In the genomic region with DNA sequence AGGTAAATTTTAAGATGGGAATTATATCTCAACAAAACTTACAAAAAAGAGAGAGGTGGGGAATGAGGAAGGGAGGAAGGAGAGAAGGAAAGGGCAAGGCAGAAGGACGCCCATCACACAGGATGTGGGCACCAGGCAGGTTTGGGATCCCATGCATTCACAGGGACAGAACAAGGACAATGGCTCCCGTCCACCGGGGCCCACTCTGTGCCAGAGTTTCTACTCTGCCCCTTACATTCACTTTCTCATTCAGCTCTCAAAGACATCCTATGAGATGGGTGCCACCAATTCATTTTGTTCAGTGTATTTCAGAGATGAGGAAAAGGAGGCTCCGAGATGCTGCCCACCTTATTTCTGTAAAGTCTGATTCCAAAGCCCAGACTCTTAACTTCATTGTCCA, we compare ENCODE assay signal across 24 cellular contexts. TPM values are rescaled to one million over a fixed set of nuclear protein-coding genes. Genes with fewer than 3 reads are reported as not detected.
A peak's percentile ranks its signal among the peaks of the same experiment; 100 is the strongest.
DNase-seq lines count a peak whose midpoint lies in the region; ATAC-seq, FAIRE-seq and TF ChIP-seq lines count a peak whose summit lies in the region.
"Had no signal": no experiment of that assay in that cellular context is flagged by ENCODE, and none has a peak within 500 bp of the region (broad histone marks: within the 10 kb centered on the region; RNA-seq: fewer than 3 reads in every experiment).

No MANE protein-coding gene starts in this region.

- FAIRE-seq in HepG2 (lab: Jason Lieb, UNC) = no peak
- FAIRE-seq: A549, D721Med, GM12891, H54 had no signal

- dilution Hi-C loops in IMR-90 (cut with HindIII; ENCODE audit: low sequenced_read_pairs, unreplicated experiment) = no loop called here

- no peak overlapping the region for H2BK5ac ChIP-seq in IMR-90 (ENCODE audit: low read depth, low read length, poor library complexity, severe bottlenecking)

- WGBS in HepG2 (ENCODE audit: low lambda C conversion rate) = 35% methylated on average over 4 of the region's 4 CpGs
- WGBS in right lobe of liver (ENCODE audit: insufficient coverage, low coverage, low lambda C conversion rate, missing lambda C conversion rate) = 100% methylated on average over 1 of the region's 4 CpGs
- no CpG with 5 or more reads among the region's 4 CpGs for WGBS in IMR-90 (ENCODE audit: extremely low coverage in 2 of 2, insufficient read length in 1 of 2), 2 experiments
- 90 to 100% methylated on average over 3 to 4 of the region's 4 CpGs for WGBS in gastroesophageal sphincter (ENCODE audit: low coverage in 1 of 2), 2 donors

- no peak overlapping the region for H3K4me3 ChIP-seq in HepG2 (replicated peaks in 1 of 3; ENCODE audit: insufficient read depth in 1 of 3, low read depth in 2 of 3, low read length in 3 of 3)
- no peak overlapping the region for H3K4me3 ChIP-seq in right lobe of liver
- no peak overlapping the region for H3K4me3 ChIP-seq in IMR-90 (ENCODE audit: insufficient read depth, low read depth, low read length)
- H3K4me3 ChIP-seq in gastroesophageal sphincter = no peak overlapping the region
- H3K4me3 ChIP-seq in PC-3 (ENCODE audit: low read length) = no peak overlapping the region
- H3K4me3 ChIP-seq: A549; BLaER1 treated with 17β-estradiol and CSF1 and Interleukin-3, amounts not matched to agents 10 nM and 100 nM had no signal

- H3K56ac ChIP-seq in IMR-90 (ENCODE audit: extremely low read depth, insufficient read depth, low read length) = no peak overlapping the region

- CTCF ChIA-PET in HepG2 (lab: Yijun Ruan, JAX; ENCODE audit: low intra/inter-chr PET ratio, low total read pairs) (no interaction called here), IMR-90 (lab: Yijun Ruan, JAX) (no interaction called here), PC-3 (lab: Charles Lee) (no interaction called here)

- H3K18ac ChIP-seq in IMR-90 (ENCODE audit: low read depth, low read length) = no peak overlapping the region

- H4K20me1 ChIP-seq in HepG2 (ENCODE audit: insufficient read depth, low read length) (no peaks in the 10 kb centered on the region), IMR-90 (ENCODE audit: insufficient read depth, low read length) (no peaks in the 10 kb centered on the region), PC-3 (ENCODE audit: low read length) (no peaks in the 10 kb centered on the region)
- H4K20me1 ChIP-seq: BLaER1 treated with 17β-estradiol and CSF1 and Interleukin-3, amounts not matched to agents 10 nM and 100 nM had no signal

- ATAC-seq in HepG2 (no peak), right lobe of liver (no peak), IMR-90 (ENCODE audit: low read depth) (no peak), gastroesophageal sphincter (no peak), PC-3 (no peak)
- ATAC-seq: A549, HCT116 had no signal

- no peak overlapping the region for H3K14ac ChIP-seq in IMR-90 (replicated peaks; ENCODE audit: low read depth, low read length)

- H2AFZ ChIP-seq in HepG2 (ENCODE audit: low read length) (no peak overlapping the region), IMR-90 (replicated peaks; ENCODE audit: low read length, poor library complexity) (no peak overlapping the region), PC-3 (ENCODE audit: low read length) (no peak overlapping the region)

- H3K4me2 ChIP-seq in HepG2 (ENCODE audit: low read depth, low read length) (no peak overlapping the region), IMR-90 (ENCODE audit: low read depth, low read length) (no peak overlapping the region), PC-3 (ENCODE audit: low read length) (no peak overlapping the region)
- H3K4me2 ChIP-seq: A549 had no signal

- no peak overlapping the region for H4K91ac ChIP-seq in IMR-90 (ENCODE audit: insufficient read depth, low read depth, low read length)

- TF ChIP-seq POLR2A in HepG2 (IDR thresholded peaks at IDR 0.05; ENCODE audit: insufficient read depth in 1 of 2, low read depth in 2 of 2, low read length in 2 of 2) (no peak), right lobe of liver (IDR thresholded peaks at IDR 0.05) (no peak), IMR-90 (IDR thresholded peaks at IDR 0.05; ENCODE audit: low read depth, low read length) (no peak), gastroesophageal sphincter (IDR thresholded peaks at IDR 0.05) (no peak)

- no peaks in the 10 kb centered on the region for H3K9me2 ChIP-seq in PC-3 (replicated peaks; ENCODE audit: low read length)

- no peak overlapping the region for H2BK15ac ChIP-seq in IMR-90 (ENCODE audit: low read depth, low read length)

- H4K8ac ChIP-seq in IMR-90 (ENCODE audit: low read depth in 2 of 2, low read length in 2 of 2) = no peak overlapping the region

- in situ Hi-C loops in HepG2 (cut with HindIII; ENCODE audit: extremely low pct_ligation_motif_present, low pct_unique_long_range_greater_than_20kb) = no loop called here
- in situ Hi-C loops in IMR-90 (cut with MboI; ENCODE audit: low sequenced_read_pairs) = no loop called here

- no TSS peak for BruUV-seq in HepG2 (replicated peaks; lab: Mats Ljungman, UMichigan)
- BruUV-seq in IMR-90 (replicated peaks; lab: Mats Ljungman, UMichigan) = no TSS peak
- no TSS peak for BruUV-seq in PC-3 (replicated peaks; lab: Mats Ljungman, UMichigan)

- no peaks in the 10 kb centered on the region for H3K79me1 ChIP-seq in IMR-90 (ENCODE audit: low read depth in 1 of 2, low read length in 2 of 2)

- DNase-seq in HepG2 (ENCODE audit: low spot score) (no peak), right lobe of liver (no peak), IMR-90 (no peak), ureter (ENCODE audit: low spot score) (peak; percentile 26), PC-3 (no peak)
- DNase-seq: 8988T; ACHN; AML-193; BE2C; CD4-positive, alpha-beta T cell; CD8-positive, alpha-beta memory T cell; DMS 273 treated with DMSO at 0.1 percent for 48 hours; DMS79; EL; GDM1; GOT3 had no signal

- no peak overlapping the region for H2BK20ac ChIP-seq in IMR-90 (ENCODE audit: low read depth, low read length)

- H4K5ac ChIP-seq in IMR-90 (ENCODE audit: low read depth, low read length) = no peak overlapping the region

- H3K4ac ChIP-seq in IMR-90 (ENCODE audit: low read depth, low read length) = no peak overlapping the region

- no peak overlapping the region for H2AK5ac ChIP-seq in IMR-90 (ENCODE audit: low read depth, low read length)

- no peak for TF ChIP-seq EP300 in HepG2 (IDR thresholded peaks at IDR 0.05; ENCODE audit: low read depth in 2 of 2, low read length in 2 of 2)
- no peak for TF ChIP-seq EP300 in HepG2 (CRISPR knock-in tag; IDR thresholded peaks at IDR 0.05; ENCODE audit: borderline replicate concordance)
- TF ChIP-seq EP300 in gastroesophageal sphincter (IDR thresholded peaks at IDR 0.05) = no peak

- TF ChIP-seq RAD21 in HepG2 (CRISPR knock-in tag; IDR thresholded peaks at IDR 0.05) (no peak), IMR-90 (IDR thresholded peaks at IDR 0.05; ENCODE audit: low read length) (no peak)

- POLR2A ChIA-PET in HepG2 (lab: Yijun Ruan, JAX) (no interaction called here), IMR-90 (lab: Charles Lee; ENCODE audit: unreplicated experiment) (no interaction called here), PC-3 (lab: Charles Lee; ENCODE audit: unreplicated experiment) (no interaction called here)

- peak overlapping the region; percentile 13 for H2AK9ac ChIP-seq in IMR-90 (replicated peaks; ENCODE audit: low read depth, low read length, poor library complexity)

- no peaks in the 10 kb centered on the region for H3F3A ChIP-seq in PC-3 (ENCODE audit: low read length, unreplicated experiment)

- H3K9me3 ChIP-seq in HepG2 (ENCODE audit: low read length) (no peaks in the 10 kb centered on the region), right lobe of liver (no peaks in the 10 kb centered on the region), IMR-90 (ENCODE audit: control insufficient read depth, insufficient read depth, low read length) (no peaks in the 10 kb centered on the region), gastroesophageal sphincter (no peaks in the 10 kb centered on the region), PC-3 (ENCODE audit: low read length) (no peaks in the 10 kb centered on the region)
- H3K9me3 ChIP-seq: A549, BE2C had no signal

- H3K79me2 ChIP-seq in HepG2 (ENCODE audit: insufficient read depth, low read length) (no peaks in the 10 kb centered on the region), PC-3 (ENCODE audit: low read length) (no peaks in the 10 kb centered on the region)

- H3K4me1 ChIP-seq in HepG2 (ENCODE audit: insufficient read depth, low read length) = peaks cover 13% of the 10 kb centered on the region
- H3K4me1 ChIP-seq in right lobe of liver = no peaks in the 10 kb centered on the region
- no peaks in the 10 kb centered on the region for H3K4me1 ChIP-seq in IMR-90 (ENCODE audit: control insufficient read depth, insufficient read depth, low read length)
- peaks cover 0 to 12% (median 0%) of the 10 kb centered on the region in 3 donors for H3K4me1 ChIP-seq in gastroesophageal sphincter
- no peaks in the 10 kb centered on the region for H3K4me1 ChIP-seq in PC-3 (ENCODE audit: insufficient read depth, low read length)
- H3K4me1 ChIP-seq: A549, BE2C had no signal

- H2BK120ac ChIP-seq in IMR-90 (ENCODE audit: low read depth, low read length) = no peak overlapping the region

- intact Hi-C loops in HepG2 (cut with micrococcal nuclease; ENCODE audit: unreplicated experiment) = no loop called here
- intact Hi-C loops in right lobe of liver (cut with DNase I) = no loop called here
- intact Hi-C loops in IMR-90 (cut with micrococcal nuclease) = no loop called here
- intact Hi-C loops in PC-3 (cut with micrococcal nuclease) = no loop called here

- H3K27me3 ChIP-seq in HepG2 (ENCODE audit: control insufficient read depth in 1 of 2, insufficient read depth in 2 of 2, low read length in 2 of 2) (peaks cover 6 to 29% of the 10 kb centered on the region in 2 experiments; a peak in 4 of 5 replicates), right lobe of liver (no peaks in the 10 kb centered on the region), IMR-90 (ENCODE audit: control insufficient read depth, insufficient read depth, low read length) (peaks cover 5% of the 10 kb centered on the region; the same call in 1 of the 2 replicates), gastroesophageal sphincter (peaks cover 23% of the 10 kb centered on the region), PC-3 (ENCODE audit: low read length) (no peaks in the 10 kb centered on the region)
- H3K27me3 ChIP-seq: BE2C; BLaER1 treated with 17β-estradiol and CSF1 and Interleukin-3, amounts not matched to agents 10 nM and 100 nM had no signal

- H3K9ac ChIP-seq in HepG2 (ENCODE audit: insufficient read depth, low read depth, low read length) = no peak overlapping the region
- H3K9ac ChIP-seq in IMR-90 (ENCODE audit: low read depth, low read length) = no peak overlapping the region
- H3K9ac ChIP-seq in PC-3 (ENCODE audit: low read length) = no peak overlapping the region
- H3K9ac ChIP-seq: BLaER1 treated with 17β-estradiol and CSF1 and Interleukin-3, amounts not matched to agents 10 nM and 100 nM had no signal

- no peaks in the 10 kb centered on the region for H3K9me1 ChIP-seq in IMR-90 (ENCODE audit: insufficient read depth, low read length)

- no peak overlapping the region for H3K23ac ChIP-seq in IMR-90 (ENCODE audit: low read depth, low read length)

- no peak overlapping the region for H3K27ac ChIP-seq in HepG2 (ENCODE audit: extremely low read length, insufficient read depth, low read length)
- no peak overlapping the region for H3K27ac ChIP-seq in right lobe of liver
- H3K27ac ChIP-seq in IMR-90 (ENCODE audit: insufficient read depth, low read length) = no peak overlapping the region
- H3K27ac ChIP-seq in gastroesophageal sphincter = no peak overlapping the region
- H3K27ac ChIP-seq in PC-3 (ENCODE audit: low read length) = no peak overlapping the region
- H3K27ac ChIP-seq: A549; BLaER1 treated with 17β-estradiol and CSF1 and Interleukin-3, amounts not matched to agents 10 nM and 100 nM had no signal

- TF ChIP-seq CTCF in HepG2 (CRISPR knock-in tag; IDR thresholded peaks at IDR 0.05) = no peak
- no peak for TF ChIP-seq CTCF in right lobe of liver (IDR thresholded peaks at IDR 0.05)
- no peak for TF ChIP-seq CTCF in IMR-90 (conservative IDR thresholded peaks at IDR 0.05; ENCODE audit: low read depth, low read length)
- no peak for TF ChIP-seq CTCF in gastroesophageal sphincter (IDR thresholded peaks at IDR 0.05)
- no peak for TF ChIP-seq CTCF in PC-3 (conservative IDR thresholded peaks at IDR 0.05; ENCODE audit: low read depth, low read length)

- H3K36me3 ChIP-seq in HepG2 (replicated peaks in 1 of 2; ENCODE audit: control insufficient read depth in 1 of 2, insufficient read depth in 2 of 2, low read length in 2 of 2) (no peaks in the 10 kb centered on the region), right lobe of liver (no peaks in the 10 kb centered on the region), IMR-90 (ENCODE audit: control insufficient read depth, insufficient read depth, low read length) (no peaks in the 10 kb centered on the region), gastroesophageal sphincter (no peaks in the 10 kb centered on the region), PC-3 (ENCODE audit: low read depth, low read length) (no peaks in the 10 kb centered on the region)
- H3K36me3 ChIP-seq: BE2C; BLaER1 treated with 17β-estradiol and CSF1 and Interleukin-3, amounts not matched to agents 10 nM and 100 nM had no signal

RNA-seq across cellular contexts. Expression of a gene that starts 7.4 kb away (rescaled TPM):
- total RNA-seq in HepG2 (2016; rRNA removed; fragmentation: Illumina TruSeq; extraction: Trizol) (not detected in 2 replicates), right lobe of liver (not detected), IMR-90 (2012; rRNA removed) (not detected in 2 replicates), ureter (not detected), gastroesophageal sphincter (not detected), PC-3 (2014; rRNA removed) (not detected in 2 replicates)
- total RNA-seq in HepG2 (2016; cell fraction: cytosol; rRNA removed; fragmentation: Illumina TruSeq; extraction: Trizol; ENCODE audit: low read depth) = not detected in 2 replicates
- not detected in 2 replicates for total RNA-seq in HepG2 (2016; cell fraction: insoluble cytoplasmic fraction; rRNA removed; fragmentation: Illumina TruSeq; extraction: Trizol)
- total RNA-seq in HepG2 (2016; cell fraction: membrane; rRNA removed; fragmentation: Illumina TruSeq; extraction: Trizol) = not detected in 2 replicates
- total RNA-seq in HepG2 (2016; cell fraction: nucleus; rRNA removed; fragmentation: Illumina TruSeq; extraction: Trizol) = not detected in 2 replicates
- polyA plus RNA-seq in HepG2 (2011; rRNA removed) (not detected in 2 replicates), IMR-90 (2012; rRNA removed) (not detected in 2 replicates)
- polyA plus RNA-seq in HepG2 (2011; cell fraction: cytosol; rRNA removed) = not detected in 2 replicates
- not detected in 2 replicates for polyA plus RNA-seq in HepG2 (2011; cell fraction: nucleus; rRNA removed)
- polyA plus RNA-seq in HepG2 (2012) = not detected in 2 replicates
- not detected in 2 replicates for polyA plus RNA-seq in HepG2 (2016; cell fraction: cytosol; fragmentation: Illumina TruSeq; extraction: Trizol; ENCODE audit: low read depth)
- polyA plus RNA-seq in HepG2 (2016; cell fraction: insoluble cytoplasmic fraction; fragmentation: Illumina TruSeq; extraction: Trizol; ENCODE audit: low read depth) = not detected in 2 replicates
- not detected in 2 replicates for polyA plus RNA-seq in HepG2 (2016; cell fraction: membrane; fragmentation: Illumina TruSeq; extraction: Trizol; ENCODE audit: low read depth)
- not detected in 2 replicates for polyA plus RNA-seq in HepG2 (2016; cell fraction: nucleus; fragmentation: Illumina TruSeq; extraction: Trizol; ENCODE audit: insufficient read depth, low read depth)
- not detected in 2 replicates for polyA minus RNA-seq in HepG2 (2011; rRNA and poly(A)+ RNA removed; ENCODE audit: low replicate concordance)
- not detected in 2 replicates for polyA minus RNA-seq in HepG2 (2011; cell fraction: cytosol; rRNA and poly(A)+ RNA removed)
- polyA minus RNA-seq in HepG2 (2011; cell fraction: nucleus; rRNA and poly(A)+ RNA removed) = not detected in 2 replicates
- not detected in 2 replicates for polyA plus RNA-seq in IMR-90 (2012; cell fraction: cytosol; rRNA removed)
- polyA plus RNA-seq in IMR-90 (2012; cell fraction: nucleus; rRNA removed; ENCODE audit: low replicate concordance) = not detected in 2 replicates
- total RNA-seq: CD4-positive, alpha-beta T cell; CD8-positive, alpha-beta memory T cell had no signal
- polyA plus RNA-seq: A549; CD14-positive monocyte; CD8-positive, alpha-beta memory T cell had no signal

RNA-seq across cellular contexts. Expression of a gene that starts 23.5 kb away (rescaled TPM):
- not detected in 2 replicates for total RNA-seq in HepG2 (2016; rRNA removed; fragmentation: Illumina TruSeq; extraction: Trizol)
- total RNA-seq in HepG2 (2016; cell fraction: cytosol; rRNA removed; fragmentation: Illumina TruSeq; extraction: Trizol; ENCODE audit: low read depth) = not detected in 2 replicates
- not detected in 2 replicates for total RNA-seq in HepG2 (2016; cell fraction: insoluble cytoplasmic fraction; rRNA removed; fragmentation: Illumina TruSeq; extraction: Trizol)
- total RNA-seq in HepG2 (2016; cell fraction: membrane; rRNA removed; fragmentation: Illumina TruSeq; extraction: Trizol) = not detected in 2 replicates
- total RNA-seq in HepG2 (2016; cell fraction: nucleus; rRNA removed; fragmentation: Illumina TruSeq; extraction: Trizol) = not detected in 2 replicates
- not detected in 2 replicates for polyA plus RNA-seq in HepG2 (2011; rRNA removed)
- 0.05 TPM in 1 of 2 replicates, not detected in the other for polyA plus RNA-seq in HepG2 (2011; cell fraction: cytosol; rRNA removed)
- polyA plus RNA-seq in HepG2 (2011; cell fraction: nucleus; rRNA removed) = not detected in 2 replicates
- polyA plus RNA-seq in HepG2 (2012) = not detected in 2 replicates
- polyA plus RNA-seq in HepG2 (2016; cell fraction: cytosol; fragmentation: Illumina TruSeq; extraction: Trizol; ENCODE audit: low read depth) = not detected in 2 replicates
- polyA plus RNA-seq in HepG2 (2016; cell fraction: insoluble cytoplasmic fraction; fragmentation: Illumina TruSeq; extraction: Trizol; ENCODE audit: low read depth) = not detected in 2 replicates
- polyA plus RNA-seq in HepG2 (2016; cell fraction: membrane; fragmentation: Illumina TruSeq; extraction: Trizol; ENCODE audit: low read depth) = not detected in 2 replicates
- not detected in 2 replicates for polyA plus RNA-seq in HepG2 (2016; cell fraction: nucleus; fragmentation: Illumina TruSeq; extraction: Trizol; ENCODE audit: insufficient read depth, low read depth)
- polyA minus RNA-seq in HepG2 (2011; rRNA and poly(A)+ RNA removed; ENCODE audit: low replicate concordance) = not detected in 2 replicates
- polyA minus RNA-seq in HepG2 (2011; cell fraction: cytosol; rRNA and poly(A)+ RNA removed) = not detected in 2 replicates
- not detected in 2 replicates for polyA minus RNA-seq in HepG2 (2011; cell fraction: nucleus; rRNA and poly(A)+ RNA removed)
- total RNA-seq in right lobe of liver = not detected
- not detected in 2 replicates for total RNA-seq in IMR-90 (2012; rRNA removed)
- polyA plus RNA-seq in IMR-90 (2012; rRNA removed) = 0.05 TPM in 1 of 2 replicates, not detected in the other
- 0.04 TPM in 1 of 2 replicates, not detected in the other for polyA plus RNA-seq in IMR-90 (2012; cell fraction: cytosol; rRNA removed)
- 0.11 and 0.16 TPM in 2 replicates for polyA plus RNA-seq in IMR-90 (2012; cell fraction: nucleus; rRNA removed; ENCODE audit: low replicate concordance)
- not detected for total RNA-seq in ureter
- not detected for total RNA-seq in gastroesophageal sphincter
- not detected in 2 replicates for total RNA-seq in PC-3 (2014; rRNA removed)
- total RNA-seq: CD4-positive, alpha-beta T cell; CD8-positive, alpha-beta memory T cell had no signal
- polyA plus RNA-seq: A549; CD14-positive monocyte; CD8-positive, alpha-beta memory T cell had no signal
